ENCODE assay signal across 1 cellular context in the genomic region with DNA sequence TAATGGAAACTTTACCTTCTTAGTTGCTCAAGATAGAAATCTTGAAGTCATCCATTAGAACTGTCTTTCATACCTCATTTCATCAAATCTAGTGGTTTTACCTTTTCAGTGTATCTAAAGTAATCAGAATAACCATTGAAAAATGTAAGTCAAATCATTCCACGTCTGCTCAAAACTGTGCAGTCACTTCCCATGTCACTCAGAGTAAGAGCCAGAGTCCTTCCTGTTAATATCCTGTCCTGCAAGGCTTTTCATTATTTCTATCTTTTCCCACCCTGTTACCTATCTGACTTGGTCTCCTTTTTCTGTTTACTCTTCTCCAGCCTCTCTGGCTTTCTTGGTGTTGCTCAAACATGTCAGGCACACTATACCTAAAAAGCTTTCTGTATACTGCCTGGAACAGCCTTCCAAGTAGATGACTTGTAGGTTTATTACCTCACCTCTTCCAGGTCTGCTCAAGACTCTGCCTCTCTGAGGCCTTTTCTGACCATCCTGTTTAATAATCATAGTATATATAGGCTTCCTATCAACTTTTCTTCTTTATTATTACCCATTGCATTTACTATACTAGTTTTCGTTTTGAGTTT.
TF ChIP-seq lines count a peak whose summit lies in the region.

No MANE protein-coding gene starts in this region.

TF ChIP-seq in endothelial cell of umbilical vein, 7 proteins besides CTCF, POLR2A, EP300 and RAD21:
- TF ChIP-seq MYC (IDR thresholded peaks at IDR 0.05; ENCODE audit: low read depth, low read length) (no peak), JUN (IDR thresholded peaks at IDR 0.05; ENCODE audit: borderline replicate concordance, insufficient read depth, insufficient read length, low read depth) (no peak), FOS (IDR thresholded peaks at IDR 0.05; ENCODE audit: borderline replicate concordance, insufficient read depth, low read length) (no peak), GATA2 (IDR thresholded peaks at IDR 0.05; ENCODE audit: insufficient read depth, insufficient read length, low read depth, low read length) (no peak), POLR2AphosphoS5 (IDR thresholded peaks at IDR 0.05; ENCODE audit: insufficient read depth, low read depth, low read length) (no peak), EZH2 (IDR thresholded peaks at IDR 0.05; ENCODE audit: borderline replicate concordance, low read depth, low read length, severe bottlenecking) (no peak)
- TF ChIP-seq, protein P1, sequence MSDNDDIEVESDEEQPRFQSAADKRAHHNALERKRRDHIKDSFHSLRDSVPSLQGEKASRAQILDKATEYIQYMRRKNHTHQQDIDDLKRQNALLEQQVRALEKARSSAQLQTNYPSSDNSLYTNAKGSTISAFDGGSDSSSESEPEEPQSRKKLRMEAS (IDR thresholded peaks at IDR 0.05; ENCODE audit: insufficient read depth, insufficient read length) = no peak
TF ChIP-seq in endothelial cell of umbilical vein: peak in this region for 0.
